Comparison of ENCODE assay signal across 8 cellular contexts in the genomic region with DNA sequence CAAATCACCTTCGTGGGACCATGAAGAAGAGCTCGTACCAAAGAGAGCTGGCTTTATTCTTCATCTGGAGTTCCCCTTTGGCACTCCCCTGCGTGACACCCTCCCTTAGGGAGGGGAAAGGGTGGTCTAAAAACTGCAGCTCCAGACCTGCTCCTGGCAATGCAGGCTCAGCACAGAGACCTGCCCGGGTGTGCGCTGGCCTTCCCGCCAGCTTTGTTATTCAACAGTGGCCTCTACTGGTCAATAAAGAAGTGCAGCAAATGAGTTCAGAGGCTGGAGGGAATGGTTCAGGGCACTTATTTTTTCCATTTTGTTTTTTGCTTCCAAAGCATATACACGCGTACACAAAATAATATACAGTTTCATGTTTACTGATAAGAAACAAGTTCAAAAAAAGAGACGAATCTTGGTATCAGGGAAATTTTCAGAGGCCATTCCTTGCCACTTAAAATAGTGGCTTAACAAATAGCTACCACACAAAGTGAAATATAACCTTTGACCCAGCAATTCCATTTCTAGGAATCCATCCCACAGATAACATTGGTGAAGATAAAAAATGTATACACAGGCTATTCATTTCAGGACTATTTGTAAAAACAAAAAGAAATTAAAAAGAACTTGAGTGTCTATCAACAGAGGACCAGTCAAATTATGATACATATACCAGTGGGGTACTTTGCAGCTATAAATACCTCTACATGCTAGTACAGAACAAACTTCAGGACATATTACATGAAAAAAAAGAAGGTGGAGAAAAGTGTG.
DNase-seq lines count a peak whose midpoint lies in the region; ATAC-seq lines count a peak whose summit lies in the region.

No MANE protein-coding gene starts in this region.

- peak; percentile 60 for DNase-seq in CMK (ENCODE audit: low read depth)
- DNase-seq in NCI-H146 (lab: John Stamatoyannopoulos, UW), result peak; percentile 44
- DNase-seq in T-helper 2 cell, result peak in 3 of 5 experiments; percentile 24 to 70 (median 38)
- peak; percentile 71 to 73 for DNase-seq in T47D (ENCODE audit: low read depth in 1 of 2, low spot score in 1 of 2)
- DNase-seq in iris pigment epithelial cell (ENCODE audit: low read depth), result peak; percentile 59
- DNase-seq in stimulated activated CD4-positive, alpha-beta T cell treated with anti-CD3 and anti-CD28 coated beads, Interleukin-4, amount 100 ng/mL, for 1 hour, result peak; percentile 31

- in situ Hi-C loops in T47D (cut with HindIII; ENCODE audit: low pct_unique_long_range_greater_than_20kb, low sequenced_read_pairs), result no loop called here

- ATAC-seq in GM21529 (IDR thresholded peaks at IDR 0.05; ENCODE audit: unreplicated experiment) (peak; percentile 57), HG02759 (IDR thresholded peaks at IDR 0.05; ENCODE audit: unreplicated experiment) (no peak)
